Comparison of ENCODE assay signal across 18 cellular contexts in the genomic region with DNA sequence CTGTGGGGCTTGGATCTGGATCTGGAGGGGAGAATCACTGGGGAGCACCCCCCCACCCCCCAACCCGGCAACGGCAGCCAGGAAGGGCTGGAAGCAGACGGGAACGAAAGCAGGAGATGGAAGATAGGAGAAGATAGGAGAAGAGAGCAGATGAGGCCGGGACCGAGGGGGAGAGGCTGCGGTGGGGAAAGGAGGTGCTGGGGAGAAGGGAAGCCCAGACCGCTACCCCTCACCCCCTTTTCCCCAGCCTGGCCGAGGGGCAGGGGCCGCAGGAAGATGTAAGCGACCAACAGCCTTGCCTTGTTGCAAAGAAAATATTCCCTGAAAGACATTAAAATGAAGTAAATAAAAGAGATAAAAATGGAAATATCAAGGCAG. TPM values are rescaled to one million over a fixed set of nuclear protein-coding genes. Genes with fewer than 3 reads are reported as not detected.
"Had no signal": no experiment of that assay in that cellular context is flagged by ENCODE, and none has a peak within 500 bp of the region (broad histone marks: within the 10 kb centered on the region; RNA-seq: fewer than 3 reads in every experiment).

No MANE protein-coding gene starts in this region.

- H2AFZ ChIP-seq: parathyroid adenoma had no signal

- H3K27ac Mint-ChIP-seq: activated CD4-positive, alpha-beta T cell treated with anti-CD3 and anti-CD28 coated beads, Interleukin-2, amount 10 ng/mL, durations not matched to agents 24 days and 14 days; activated CD8-positive, alpha-beta T cell treated with anti-CD3 and anti-CD28 coated beads, Interleukin-2, amount 10 ng/mL, durations not matched to agents 7 days and 5 days; activated naive CD8-positive, alpha-beta T cell; immature natural killer cell; mesothelial cell of epicardium; stimulated activated naive B cell treated with anti-CD40 and anti-IgM and Interleukin-4, amounts not matched to agents 10 μg/mL and 1 μg/mL and 100 μg/mL, for 72 hours had no signal

- H3K36me3 ChIP-seq: lower lobe of right lung had no signal

- H3K4me1 Mint-ChIP-seq: mesothelial cell of epicardium had no signal

- H3K4me3 Mint-ChIP-seq: activated CD4-positive, alpha-beta T cell treated with anti-CD3 and anti-CD28 coated beads, Interleukin-2, amount 10 ng/mL, durations not matched to agents 24 days and 14 days; activated CD8-positive, alpha-beta T cell treated with anti-CD3 and anti-CD28 coated beads, Interleukin-2, amount 10 ng/mL, durations not matched to agents 7 days and 5 days; activated naive CD8-positive, alpha-beta T cell; central memory CD8-positive, alpha-beta T cell; immature natural killer cell; mesothelial cell of epicardium had no signal

- FAIRE-seq: frontal cortex had no signal

- H3K36me3 Mint-ChIP-seq: activated naive CD8-positive, alpha-beta T cell had no signal

- ATAC-seq: activated CD8-positive, alpha-beta T cell treated with anti-CD3 and anti-CD28 coated beads, Interleukin-2, amount 10 ng/mL, durations not matched to agents 7 days and 5 days had no signal

- H3K9ac ChIP-seq: parathyroid adenoma had no signal

- H3K79me2 ChIP-seq: parathyroid adenoma had no signal

- H3K4me1 ChIP-seq: parathyroid adenoma had no signal

- H3K9me3 ChIP-seq: lower lobe of right lung had no signal

- DNase-seq: activated CD4-positive, alpha-beta T cell treated with anti-CD3 and anti-CD28 coated beads, Interleukin-2, amount 10 ng/mL, durations not matched to agents 24 days and 14 days; activated CD4-positive, CD25-positive, alpha-beta regulatory T cell; activated CD8-positive, alpha-beta memory T cell treated with anti-CD3 and anti-CD28 coated beads, Interleukin-2, amount 50 U/mL, for 48 hours; activated CD8-positive, alpha-beta T cell treated with anti-CD3 and anti-CD28 coated beads, Interleukin-2, amount 10 ng/mL, durations not matched to agents 7 days and 5 days; activated gamma-delta T cell treated with Interleukin-2 at 50 U/mL for 16 hours; amniotic stem cell; effector memory CD4-positive, alpha-beta T cell; immature natural killer cell; stimulated activated CD4-positive, alpha-beta T cell treated with anti-CD3 and anti-CD28 coated beads, Interleukin-4, amount 100 ng/mL, for 1 hour; stimulated activated naive B cell treated with anti-CD40 and anti-IgM and Interleukin-4, amounts not matched to agents 10 μg/mL and 1 μg/mL and 100 μg/mL, for 72 hours had no signal

- H3K4me3 ChIP-seq: lower lobe of right lung, tibial nerve had no signal

- H3K27ac ChIP-seq: epithelial cell of prostate, lower lobe of right lung, parathyroid adenoma, tibial nerve had no signal

RNA-seq across cellular contexts. Expression of a gene that starts 26.8 kb away (rescaled TPM):
- total RNA-seq: activated CD4-positive, alpha-beta T cell treated with anti-CD3 and anti-CD28 coated beads, Interleukin-2, amount 10 ng/mL, durations not matched to agents 24 days and 14 days; activated CD8-positive, alpha-beta T cell treated with anti-CD3 and anti-CD28 coated beads, Interleukin-2, amount 10 ng/mL, durations not matched to agents 7 days and 5 days had no signal
